6 cellular contexts compared by ENCODE assay signal in genomic region chr17:7216242-7217112, GRCh38. TPM values are rescaled to one million over a fixed set of nuclear protein-coding genes. Genes with fewer than 3 reads are reported as not detected.
A peak's percentile ranks its signal among the peaks of the same experiment; 100 is the strongest.
DNase-seq lines count a peak whose midpoint lies in the region; ATAC-seq, FAIRE-seq and TF ChIP-seq lines count a peak whose summit lies in the region.

No MANE protein-coding gene starts in this region.

- no peak overlapping the region for H2AFZ ChIP-seq in GM23248
- no peak overlapping the region for H2AFZ ChIP-seq in GM12878 (ENCODE audit: control insufficient read depth, low read depth, low read length)

- H3K9me2 ChIP-seq in GM23248 (ENCODE audit: insufficient read depth), result no peaks in the 10 kb centered on the region

- H3F3A ChIP-seq in GM23248 (ENCODE audit: insufficient read depth), result peaks cover 15% of the 10 kb centered on the region

- H3K9me3 Mint-ChIP-seq in nephron, result no peaks in the 10 kb centered on the region

- H3K36me3 Mint-ChIP-seq in nephron (ENCODE audit: low read depth), result peaks cover 5% of the 10 kb centered on the region

- TF ChIP-seq CTCF in GM12878 (IDR thresholded peaks at IDR 0.05 in 2 of 3, conservative IDR thresholded peaks at IDR 0.05 in 1 of 3; ENCODE audit: control insufficient read depth in 2 of 3, extremely low read depth in 1 of 3, insufficient read depth in 1 of 3, low read depth in 3 of 3, low read length in 3 of 3) (no peak), nephron (IDR thresholded peaks at IDR 0.05; ENCODE audit: unreplicated experiment in 3 of 3) (no peak)

- no peak for FAIRE-seq in GM12878 (lab: Jason Lieb, UNC)

- H3K9me3 ChIP-seq in GM23248 (ENCODE audit: low read depth) (no peaks in the 10 kb centered on the region), GM12878 (replicated peaks; ENCODE audit: control insufficient read depth, insufficient read depth, low read length) (no peaks in the 10 kb centered on the region)

- H3K4me3 Mint-ChIP-seq in nephron, result peak overlapping the region; percentile 86 to 90 (median 89)

- DNase-seq in GM23248, result peak; percentile 28
- no peak for DNase-seq in GM12878 (ENCODE audit: low read depth, low spot score)
- DNase-seq in HK-2 (ENCODE audit: unreplicated experiment), result no peak
- no peak for DNase-seq in MV-4-11 (lab: John Stamatoyannopoulos, UW)
- no peak for DNase-seq in central memory CD4-positive, alpha-beta T cell

- peak overlapping the region; percentile 76 to 95 (median 89) for H3K27ac Mint-ChIP-seq in nephron

- SMC1A ChIA-PET in GM12878 (lab: Charles Lee; ENCODE audit: uncharacterized antibody, unreplicated experiment), result no interaction called here

- TF ChIP-seq POLR2A in GM12878 (IDR thresholded peaks at IDR 0.05; ENCODE audit: low read depth, low read length), result no peak

- H3K27me3 ChIP-seq in GM23248 (replicated peaks; ENCODE audit: insufficient read depth), result no peaks in the 10 kb centered on the region
- H3K27me3 ChIP-seq in GM12878 (replicated peaks in 1 of 2; ENCODE audit: control insufficient read depth in 2 of 2, insufficient read depth in 2 of 2, low read length in 1 of 2), result no peaks in the 10 kb centered on the region

- H3K36me3 ChIP-seq in GM23248 (ENCODE audit: low read depth) (no peaks in the 10 kb centered on the region), GM12878 (ENCODE audit: control insufficient read depth in 2 of 2, insufficient read depth in 2 of 2, low read length in 1 of 2) (no peaks in the 10 kb centered on the region)

- H3K79me2 ChIP-seq in GM23248 (ENCODE audit: insufficient read depth) (peaks cover 62% of the 10 kb centered on the region), GM12878 (ENCODE audit: control insufficient read depth, insufficient read depth, low read length) (peaks cover 14% of the 10 kb centered on the region)

- CTCF ChIA-PET in GM12878 (lab: Yijun Ruan, JAX), result no interaction called here

- H4K20me1 ChIP-seq in GM23248 (ENCODE audit: insufficient read depth), result no peaks in the 10 kb centered on the region
- H4K20me1 ChIP-seq in GM12878 (ENCODE audit: control insufficient read depth, insufficient read depth), result no peaks in the 10 kb centered on the region

- peak overlapping the region; percentile 83 for H3K9ac ChIP-seq in GM23248
- no peak overlapping the region for H3K9ac ChIP-seq in GM12878 (ENCODE audit: control insufficient read depth, insufficient read depth, low read length)

- intact Hi-C loops in GM12878 (cut with micrococcal nuclease; ENCODE audit: unreplicated experiment), result no loop called here

- peaks cover 77% of the 10 kb centered on the region for H3K4me1 Mint-ChIP-seq in nephron

- H3K4me2 ChIP-seq in GM23248 (ENCODE audit: unreplicated experiment), result peak overlapping the region; percentile 91
- H3K4me2 ChIP-seq in GM12878 (ENCODE audit: control insufficient read depth, insufficient read depth), result peak overlapping the region; percentile 17; the same call in 1 of the 2 replicates

- RAD21 ChIA-PET in GM12878 (lab: Charles Lee; ENCODE audit: unreplicated experiment), result interaction anchor here (0.6 kb wide), 1 partner anchor 170 kb away, joined by 4 read pairs; no protein-coding TSS in a partner anchor

- peak overlapping the region; percentile 87 for H3K4me3 ChIP-seq in GM23248
- peak overlapping the region; percentile 51; the same call in 1 of the 2 replicates for H3K4me3 ChIP-seq in GM12878

- no peak for TF ChIP-seq RAD21 in GM12878 (IDR thresholded peaks at IDR 0.05; ENCODE audit: insufficient read depth, low read depth, low read length)

- 4 to 5% methylated on average over 7 of the region's 7 CpGs for WGBS in GM23248 (ENCODE audit: low coverage in 1 of 2, low lambda C conversion rate in 2 of 2, missing lambda C conversion rate in 2 of 2), 2 experiments
- 19% methylated on average over 7 of the region's 7 CpGs for WGBS in GM12878 (ENCODE audit: insufficient coverage, insufficient replicate concordance, low lambda C conversion rate, missing lambda C conversion rate)

- H3K27me3 Mint-ChIP-seq in nephron (ENCODE audit: low read depth), result peaks cover 4% of the 10 kb centered on the region

- H3K27ac ChIP-seq in GM23248 (peak overlapping the region; percentile 27), GM12878 (ENCODE audit: control insufficient read depth, insufficient read depth) (no peak overlapping the region)

- POLR2A ChIA-PET in GM12878 (lab: Charles Lee), result interaction anchor here (1.3 to 3.3 kb wide), 3 partner anchors 18 to 25 kb away, joined by 3 to 12 read pairs (median 7); partner anchors contain the start of genes DVL2 and PHF23

- no peak for TF ChIP-seq EP300 in GM12878 (IDR thresholded peaks at IDR 0.05; ENCODE audit: borderline replicate concordance in 1 of 2, control insufficient read depth in 1 of 2, low read depth in 2 of 2, low read length in 2 of 2)

- in situ Hi-C loops in GM23248 (cut with MboI) (no loop called here), GM12878 (cut with MboI) (no loop called here)

- TSS peak; percentile 40 for BruUV-seq in GM12878 (replicated peaks; lab: Mats Ljungman, UMichigan)

- ATAC-seq in GM12878, result no peak

- H3K4me1 ChIP-seq in GM23248 (ENCODE audit: insufficient read depth) (peaks cover 34% of the 10 kb centered on the region), GM12878 (ENCODE audit: control insufficient read depth, insufficient read depth, low read length) (peaks cover 22% of the 10 kb centered on the region)

RNA-seq across cellular contexts. Expression of gene DLG4, which starts 3.2 kb away (rescaled TPM):
- total RNA-seq in GM23248 (2014; rRNA removed; shearing (Covaris generic)), result 13.1 and 23.8 TPM in 2 replicates
- 1.3 and 1.9 TPM in 2 replicates for polyA plus RNA-seq in GM23248 (2016; fragmentation: Nextera tagmentation; extraction: Ambion mirVana)
- 24.4 and 31.0 TPM in 2 replicates for total RNA-seq in GM12878 (2013; cell fraction: nucleolus; rRNA removed)
- 1.4 and 2.3 TPM in 2 replicates for total RNA-seq in GM12878 (2014; rRNA removed)
- 1.3 and 1.9 TPM in 2 replicates for total RNA-seq in GM12878 (2014; rRNA removed; fragmentation: Illumina TruSeq; extraction: Trizol)
- 3.1 and 4.2 TPM in 2 replicates for total RNA-seq in GM12878 (2021)
- 2.7 TPM for polyA plus RNA-seq in GM12878 (2011; ENCODE audit: low read depth)
- polyA plus RNA-seq in GM12878 (2011; rRNA removed), result 2.8 and 2.9 TPM in 2 replicates
- 3.1 TPM in 2 replicates for polyA plus RNA-seq in GM12878 (2011; cell fraction: cytosol; rRNA removed)
- 21.5 and 23.6 TPM in 2 replicates for polyA plus RNA-seq in GM12878 (2011; cell fraction: nucleus; rRNA removed)
- polyA plus RNA-seq in GM12878 (2012), result 5.2 and 5.9 TPM in 2 replicates
- polyA plus RNA-seq in GM12878 (2014; fragmentation: Illumina TruSeq; extraction: Trizol), result 0.68 and 2.1 TPM in 2 replicates
- polyA plus RNA-seq in GM12878 (2014; fragmentation: Nextera tagmentation; extraction: Ambion mirVana), result under 1 TPM; 0.07 to 0.43 TPM
- 2.6 and 4.1 TPM in 2 replicates for polyA plus RNA-seq in GM12878 (2014; rRNA removed)
- polyA plus RNA-seq in GM12878 (2016; fragmentation: Nextera tagmentation; extraction: Ambion mirVana), result under 1 TPM; 0.10 to 0.29 TPM
- 3.1 and 3.7 TPM in 2 replicates for polyA minus RNA-seq in GM12878 (2011; rRNA and poly(A)+ RNA removed)
- polyA minus RNA-seq in GM12878 (2011; cell fraction: cytosol; rRNA and poly(A)+ RNA removed), result 0.94 TPM in 1 of 2 replicates, not detected in the other
- polyA minus RNA-seq in GM12878 (2011; cell fraction: nucleus; rRNA and poly(A)+ RNA removed), result 5.2 and 6.0 TPM in 2 replicates

RNA-seq across cellular contexts. Expression of gene ACADVL, which starts 3.3 kb away (rescaled TPM):
- 453 and 600 TPM in 2 replicates for total RNA-seq in GM23248 (2014; rRNA removed; shearing (Covaris generic))
- polyA plus RNA-seq in GM23248 (2016; fragmentation: Nextera tagmentation; extraction: Ambion mirVana) (386 and 441 TPM in 2 replicates), GM12878 (2011; rRNA removed) (150 and 232 TPM in 2 replicates), GM12878 (2014; fragmentation: Illumina TruSeq; extraction: Trizol) (86.8 and 137 TPM in 2 replicates), GM12878 (2014; fragmentation: Nextera tagmentation; extraction: Ambion mirVana) (10 to 100 TPM; 25.4 to 73.1 TPM), GM12878 (2014; rRNA removed) (212 and 221 TPM in 2 replicates), GM12878 (2016; fragmentation: Nextera tagmentation; extraction: Ambion mirVana) (100 to 1,000 TPM; 204 to 225 TPM)
- 287 and 321 TPM in 2 replicates for total RNA-seq in GM12878 (2013; cell fraction: nucleolus; rRNA removed)
- total RNA-seq in GM12878 (2014; rRNA removed) (138 and 165 TPM in 2 replicates), GM12878 (2014; rRNA removed; fragmentation: Illumina TruSeq; extraction: Trizol) (97.1 and 99.0 TPM in 2 replicates), GM12878 (2021) (182 and 196 TPM in 2 replicates)
- polyA plus RNA-seq in GM12878 (2011; ENCODE audit: low read depth), result 379 TPM
- 247 and 317 TPM in 2 replicates for polyA plus RNA-seq in GM12878 (2011; cell fraction: cytosol; rRNA removed)
- polyA plus RNA-seq in GM12878 (2011; cell fraction: nucleus; rRNA removed), result 3,310 and 3,575 TPM in 2 replicates
- polyA plus RNA-seq in GM12878 (2012), result 351 and 464 TPM in 2 replicates
- 82.7 and 156 TPM in 2 replicates for polyA minus RNA-seq in GM12878 (2011; rRNA and poly(A)+ RNA removed)
- polyA minus RNA-seq in GM12878 (2011; cell fraction: cytosol; rRNA and poly(A)+ RNA removed), result 56.9 and 61.9 TPM in 2 replicates
- 240 and 270 TPM in 2 replicates for polyA minus RNA-seq in GM12878 (2011; cell fraction: nucleus; rRNA and poly(A)+ RNA removed)

RNA-seq across cellular contexts. Expression of gene DVL2, which starts 17.8 kb away (rescaled TPM):
- 41.2 and 45.8 TPM in 2 replicates for total RNA-seq in GM23248 (2014; rRNA removed; shearing (Covaris generic))
- polyA plus RNA-seq in GM23248 (2016; fragmentation: Nextera tagmentation; extraction: Ambion mirVana), result 18.9 and 19.5 TPM in 2 replicates
- total RNA-seq in GM12878 (2013; cell fraction: nucleolus; rRNA removed), result 83.1 and 91.9 TPM in 2 replicates
- total RNA-seq in GM12878 (2014; rRNA removed), result 33.0 and 37.6 TPM in 2 replicates
- 15.4 and 16.7 TPM in 2 replicates for total RNA-seq in GM12878 (2014; rRNA removed; fragmentation: Illumina TruSeq; extraction: Trizol)
- 40.0 and 44.8 TPM in 2 replicates for total RNA-seq in GM12878 (2021)
- 11.7 TPM for polyA plus RNA-seq in GM12878 (2011; ENCODE audit: low read depth)
- polyA plus RNA-seq in GM12878 (2011; rRNA removed), result 2.2 and 5.3 TPM in 2 replicates
- 6.1 TPM in 2 replicates for polyA plus RNA-seq in GM12878 (2011; cell fraction: cytosol; rRNA removed)
- 30.0 and 46.5 TPM in 2 replicates for polyA plus RNA-seq in GM12878 (2011; cell fraction: nucleus; rRNA removed)
- polyA plus RNA-seq in GM12878 (2012), result 29.2 and 31.4 TPM in 2 replicates
- polyA plus RNA-seq in GM12878 (2014; fragmentation: Illumina TruSeq; extraction: Trizol), result 5.1 and 21.2 TPM in 2 replicates
- polyA plus RNA-seq in GM12878 (2014; fragmentation: Nextera tagmentation; extraction: Ambion mirVana), result 1 to 10 TPM in 1 of 2 experiments, under 1 TPM in 1; 0.97 to 2.7 TPM
- 29.9 and 31.3 TPM in 2 replicates for polyA plus RNA-seq in GM12878 (2014; rRNA removed)
- polyA plus RNA-seq in GM12878 (2016; fragmentation: Nextera tagmentation; extraction: Ambion mirVana), result 10 to 100 TPM; 25.3 to 30.4 TPM
- 15.7 and 21.8 TPM in 2 replicates for polyA minus RNA-seq in GM12878 (2011; rRNA and poly(A)+ RNA removed)
- polyA minus RNA-seq in GM12878 (2011; cell fraction: cytosol; rRNA and poly(A)+ RNA removed), result 9.1 and 10.9 TPM in 2 replicates
- polyA minus RNA-seq in GM12878 (2011; cell fraction: nucleus; rRNA and poly(A)+ RNA removed), result 23.8 and 45.4 TPM in 2 replicates

RNA-seq across cellular contexts. Expression of gene PHF23, which starts 22.8 kb away (rescaled TPM):
- total RNA-seq in GM23248 (2014; rRNA removed; shearing (Covaris generic)), result 32.0 and 42.6 TPM in 2 replicates
- 40.7 and 45.6 TPM in 2 replicates for polyA plus RNA-seq in GM23248 (2016; fragmentation: Nextera tagmentation; extraction: Ambion mirVana)
- 10.6 and 11.8 TPM in 2 replicates for total RNA-seq in GM12878 (2013; cell fraction: nucleolus; rRNA removed)
- 35.7 and 38.0 TPM in 2 replicates for total RNA-seq in GM12878 (2014; rRNA removed)
- 35.6 and 37.5 TPM in 2 replicates for total RNA-seq in GM12878 (2014; rRNA removed; fragmentation: Illumina TruSeq; extraction: Trizol)
- 34.0 and 39.2 TPM in 2 replicates for total RNA-seq in GM12878 (2021)
- 22.1 TPM for polyA plus RNA-seq in GM12878 (2011; ENCODE audit: low read depth)
- polyA plus RNA-seq in GM12878 (2011; rRNA removed), result 21.7 and 29.7 TPM in 2 replicates
- polyA plus RNA-seq in GM12878 (2011; cell fraction: cytosol; rRNA removed), result 27.3 and 27.9 TPM in 2 replicates
- polyA plus RNA-seq in GM12878 (2011; cell fraction: nucleus; rRNA removed), result 15.7 and 19.7 TPM in 2 replicates
- polyA plus RNA-seq in GM12878 (2012), result 25.1 and 26.9 TPM in 2 replicates
- 72.7 and 84.8 TPM in 2 replicates for polyA plus RNA-seq in GM12878 (2014; fragmentation: Illumina TruSeq; extraction: Trizol)
- 10 to 100 TPM in 1 of 2 experiments, 1 to 10 TPM in 1; 8.2 to 17.7 TPM for polyA plus RNA-seq in GM12878 (2014; fragmentation: Nextera tagmentation; extraction: Ambion mirVana)
- polyA plus RNA-seq in GM12878 (2014; rRNA removed), result 38.1 and 41.6 TPM in 2 replicates
- 10 to 100 TPM; 26.4 to 31.1 TPM for polyA plus RNA-seq in GM12878 (2016; fragmentation: Nextera tagmentation; extraction: Ambion mirVana)
- 20.7 and 28.0 TPM in 2 replicates for polyA minus RNA-seq in GM12878 (2011; rRNA and poly(A)+ RNA removed)
- polyA minus RNA-seq in GM12878 (2011; cell fraction: cytosol; rRNA and poly(A)+ RNA removed), result 12.2 and 13.2 TPM in 2 replicates
- polyA minus RNA-seq in GM12878 (2011; cell fraction: nucleus; rRNA and poly(A)+ RNA removed), result 6.8 and 8.7 TPM in 2 replicates

RNA-seq across cellular contexts. Expression of gene GABARAP, which starts 25.8 kb away (rescaled TPM):
- total RNA-seq in GM23248 (2014; rRNA removed; shearing (Covaris generic)), result 152 and 355 TPM in 2 replicates
- polyA plus RNA-seq in GM23248 (2016; fragmentation: Nextera tagmentation; extraction: Ambion mirVana) (845 and 847 TPM in 2 replicates), GM12878 (2011; rRNA removed) (187 and 223 TPM in 2 replicates), GM12878 (2014; fragmentation: Illumina TruSeq; extraction: Trizol) (613 and 739 TPM in 2 replicates), GM12878 (2014; fragmentation: Nextera tagmentation; extraction: Ambion mirVana) (100 to 1,000 TPM; 314 to 340 TPM), GM12878 (2014; rRNA removed) (236 and 238 TPM in 2 replicates), GM12878 (2016; fragmentation: Nextera tagmentation; extraction: Ambion mirVana) (100 to 1,000 TPM; 433 to 444 TPM)
- 11.4 and 13.4 TPM in 2 replicates for total RNA-seq in GM12878 (2013; cell fraction: nucleolus; rRNA removed)
- total RNA-seq in GM12878 (2014; rRNA removed) (127 and 134 TPM in 2 replicates), GM12878 (2014; rRNA removed; fragmentation: Illumina TruSeq; extraction: Trizol) (157 and 164 TPM in 2 replicates), GM12878 (2021) (256 and 259 TPM in 2 replicates)
- polyA plus RNA-seq in GM12878 (2011; ENCODE audit: low read depth), result 230 TPM
- polyA plus RNA-seq in GM12878 (2011; cell fraction: cytosol; rRNA removed), result 230 and 389 TPM in 2 replicates
- 97.8 and 122 TPM in 2 replicates for polyA plus RNA-seq in GM12878 (2011; cell fraction: nucleus; rRNA removed)
- 348 and 349 TPM in 2 replicates for polyA plus RNA-seq in GM12878 (2012)
- polyA minus RNA-seq in GM12878 (2011; rRNA and poly(A)+ RNA removed), result 144 and 161 TPM in 2 replicates
- 52.9 and 65.4 TPM in 2 replicates for polyA minus RNA-seq in GM12878 (2011; cell fraction: cytosol; rRNA and poly(A)+ RNA removed)
- 29.0 and 33.7 TPM in 2 replicates for polyA minus RNA-seq in GM12878 (2011; cell fraction: nucleus; rRNA and poly(A)+ RNA removed)
